8 cellular contexts compared by ENCODE assay signal in genomic region chr1:6578624-6579373, GRCh38. TPM values are rescaled to one million over a fixed set of nuclear protein-coding genes. Genes with fewer than 3 reads are reported as not detected.
A peak's percentile ranks its signal among the peaks of the same experiment; 100 is the strongest.
DNase-seq lines count a peak whose midpoint lies in the region; ATAC-seq and TF ChIP-seq lines count a peak whose summit lies in the region.

No MANE protein-coding gene starts in this region.

- no peak for DNase-seq in smooth muscle cell (lab: John Stamatoyannopoulos, UW; ENCODE audit: unreplicated experiment)
- no peak for DNase-seq in superior temporal gyrus (ENCODE audit: extremely low spot score)
- no peak for DNase-seq in NCI-H524 treated with DMSO at 0.1 percent for 48 hours (lab: John Stamatoyannopoulos, UW)
- no peak for DNase-seq in SKM-1 (lab: John Stamatoyannopoulos, UW; ENCODE audit: unreplicated experiment)

- H3K9me3 ChIP-seq in HUES64 (ENCODE audit: insufficient read depth, low read depth, low read length) (no peaks in the 10 kb centered on the region), iPS-20b (ENCODE audit: insufficient read depth, low read depth, low read length) (no peaks in the 10 kb centered on the region), smooth muscle cell (replicated peaks; ENCODE audit: low read depth) (no peaks in the 10 kb centered on the region)

- H3K27me3 ChIP-seq in HUES64 (ENCODE audit: insufficient read depth, low read length) (peaks cover 3% of the 10 kb centered on the region; the same call in 1 of the 2 replicates), iPS-20b (ENCODE audit: insufficient read depth, low read length) (no peaks in the 10 kb centered on the region), smooth muscle cell (ENCODE audit: low read depth) (no peaks in the 10 kb centered on the region)

- no peaks in the 10 kb centered on the region for H3K27me3 Mint-ChIP-seq in activated T-helper 17 cell treated with anti-CD3 and anti-CD28 coated beads, Interleukin-2, amount 50 U/mL, for 72 hours

- no peaks in the 10 kb centered on the region for H3K36me3 Mint-ChIP-seq in activated T-helper 17 cell treated with anti-CD3 and anti-CD28 coated beads, Interleukin-2, amount 50 U/mL, for 72 hours (ENCODE audit: low read depth)

- H3K79me2 ChIP-seq in smooth muscle cell (ENCODE audit: low read depth): peaks cover 16% of the 10 kb centered on the region

- H3K4me2 ChIP-seq in smooth muscle cell: peak overlapping the region; percentile 94

- 0 out of 2 replicates have a peak overlapping the region, but pooled peaks have one; percentile 36 for H3K9ac ChIP-seq in HUES64 (ENCODE audit: low read depth, low read length)
- H3K9ac ChIP-seq in iPS-20b (ENCODE audit: low read depth, low read length): peak overlapping the region; percentile 1; the same call in 1 of the 2 replicates
- H3K9ac ChIP-seq in smooth muscle cell (ENCODE audit: low read depth): peak overlapping the region; percentile 72

- H3K27ac ChIP-seq in HUES64 (ENCODE audit: low read depth, low read length) (no peak overlapping the region), iPS-20b (ENCODE audit: low read length) (no peak overlapping the region), smooth muscle cell (ENCODE audit: low read depth) (peak overlapping the region; percentile 80)

- H3K4me1 Mint-ChIP-seq in activated T-helper 17 cell treated with anti-CD3 and anti-CD28 coated beads, Interleukin-2, amount 50 U/mL, for 72 hours: peaks cover 8% of the 10 kb centered on the region

- H3K4me3 Mint-ChIP-seq in activated T-helper 17 cell treated with anti-CD3 and anti-CD28 coated beads, Interleukin-2, amount 50 U/mL, for 72 hours: peak overlapping the region; percentile 91

- no peak for ATAC-seq in activated T-helper 17 cell treated with anti-CD3 and anti-CD28 coated beads, Interleukin-2, amount 50 U/mL, for 72 hours (replicated peaks)
- no peak for ATAC-seq in HG03159 (IDR thresholded peaks at IDR 0.05; ENCODE audit: unreplicated experiment)

- H4K20me1 ChIP-seq in smooth muscle cell (ENCODE audit: low read depth): no peaks in the 10 kb centered on the region

- H3K27ac Mint-ChIP-seq in activated T-helper 17 cell treated with anti-CD3 and anti-CD28 coated beads, Interleukin-2, amount 50 U/mL, for 72 hours: peak overlapping the region; percentile 95

- WGBS in HUES64: 89% methylated on average over 14 of the region's 14 CpGs
- 92% methylated on average over 14 of the region's 14 CpGs for WGBS in smooth muscle cell (ENCODE audit: low lambda C conversion rate)

- H3K4me1 ChIP-seq in HUES64 (ENCODE audit: insufficient read depth, low read length): peaks cover 5% of the 10 kb centered on the region; the same call in 1 of the 2 replicates
- H3K4me1 ChIP-seq in iPS-20b (ENCODE audit: insufficient read depth, low read length): peaks cover 12% of the 10 kb centered on the region; the same call in 1 of the 2 replicates
- H3K4me1 ChIP-seq in smooth muscle cell (ENCODE audit: low read depth): peaks cover 13% of the 10 kb centered on the region

- no peaks in the 10 kb centered on the region for H3K9me3 Mint-ChIP-seq in activated T-helper 17 cell treated with anti-CD3 and anti-CD28 coated beads, Interleukin-2, amount 50 U/mL, for 72 hours

- H3K36me3 ChIP-seq in HUES64 (ENCODE audit: insufficient read depth, low read length) (no peaks in the 10 kb centered on the region), iPS-20b (ENCODE audit: insufficient read depth, low read depth, low read length) (peaks cover 7% of the 10 kb centered on the region), smooth muscle cell (ENCODE audit: low read depth) (no peaks in the 10 kb centered on the region)

- peak overlapping the region; percentile 74 for H2AFZ ChIP-seq in smooth muscle cell (ENCODE audit: low read depth)

- H3K4me3 ChIP-seq in HUES64 (ENCODE audit: low read length) (peak overlapping the region; percentile 72), iPS-20b (ENCODE audit: low read length) (peak overlapping the region; percentile 79; the same call in 1 of the 2 replicates), smooth muscle cell (peak overlapping the region; percentile 78)

- TF ChIP-seq CTCF in smooth muscle cell (IDR thresholded peaks at IDR 0.05; ENCODE audit: borderline replicate concordance, insufficient read depth, poor library complexity, severe bottlenecking): no peak

- no peaks in the 10 kb centered on the region for H3F3A ChIP-seq in smooth muscle cell (ENCODE audit: low read depth)

RNA-seq across cellular contexts. Expression of gene ZBTB48, which starts 1.0 kb away (rescaled TPM):
- polyA plus RNA-seq in HUES64 (2013, experiment 1 of 2): 16.3 TPM
- 12.2 TPM for polyA plus RNA-seq in HUES64 (2013, experiment 2 of 2)
- total RNA-seq in activated T-helper 17 cell treated with anti-CD3 and anti-CD28 coated beads, Interleukin-2, amount 50 U/mL, for 72 hours: 10 to 100 TPM; 22.0 to 28.5 TPM
- total RNA-seq in smooth muscle cell: 9.7 and 26.4 TPM in 2 replicates
- polyA plus RNA-seq in smooth muscle cell: 16.3 and 20.5 TPM in 2 replicates

RNA-seq across cellular contexts. Expression of gene TAS1R1, which starts 23.7 kb away (rescaled TPM):
- polyA plus RNA-seq in HUES64 (2013, experiment 1 of 2): not detected
- polyA plus RNA-seq in HUES64 (2013, experiment 2 of 2): not detected
- not detected for total RNA-seq in activated T-helper 17 cell treated with anti-CD3 and anti-CD28 coated beads, Interleukin-2, amount 50 U/mL, for 72 hours
- not detected in 2 replicates for total RNA-seq in smooth muscle cell
- 0.27 TPM in 1 of 2 replicates, not detected in the other for polyA plus RNA-seq in smooth muscle cell

RNA-seq across cellular contexts. Expression of gene KLHL21, which starts 23.9 kb away (rescaled TPM):
- 12.7 TPM for polyA plus RNA-seq in HUES64 (2013, experiment 1 of 2)
- polyA plus RNA-seq in HUES64 (2013, experiment 2 of 2): 10.0 TPM
- total RNA-seq in activated T-helper 17 cell treated with anti-CD3 and anti-CD28 coated beads, Interleukin-2, amount 50 U/mL, for 72 hours: 10 to 100 TPM; 32.3 to 35.3 TPM
- 12.0 and 13.2 TPM in 2 replicates for total RNA-seq in smooth muscle cell
- 12.6 and 16.2 TPM in 2 replicates for polyA plus RNA-seq in smooth muscle cell

RNA-seq across cellular contexts. Expression of gene NOL9, which starts 24.5 kb away (rescaled TPM):
- polyA plus RNA-seq in HUES64 (2013, experiment 1 of 2): 14.4 TPM
- 14.4 TPM for polyA plus RNA-seq in HUES64 (2013, experiment 2 of 2)
- 10 to 100 TPM; 33.2 to 58.0 TPM for total RNA-seq in activated T-helper 17 cell treated with anti-CD3 and anti-CD28 coated beads, Interleukin-2, amount 50 U/mL, for 72 hours
- total RNA-seq in smooth muscle cell: 12.0 and 16.8 TPM in 2 replicates
- polyA plus RNA-seq in smooth muscle cell: 8.1 and 11.5 TPM in 2 replicates

RNA-seq across cellular contexts. Expression of gene PHF13, which starts 34.7 kb away (rescaled TPM):
- polyA plus RNA-seq in HUES64 (2013, experiment 1 of 2): 22.4 TPM
- 25.9 TPM for polyA plus RNA-seq in HUES64 (2013, experiment 2 of 2)
- total RNA-seq in activated T-helper 17 cell treated with anti-CD3 and anti-CD28 coated beads, Interleukin-2, amount 50 U/mL, for 72 hours: 10 to 100 TPM; 14.8 to 23.7 TPM
- 10.2 and 10.4 TPM in 2 replicates for total RNA-seq in smooth muscle cell
- 12.3 and 14.0 TPM in 2 replicates for polyA plus RNA-seq in smooth muscle cell

Comparison
In these comparisons a context has a peak if more than half of its experiments do, and no peak if none do; other contexts are left out.
1. H3K9ac ChIP-seq: peak in every context shown above with its lines; median percentile 72 in smooth muscle cell; 36 in HUES64; 1 in iPS-20b.